In the genomic region with DNA sequence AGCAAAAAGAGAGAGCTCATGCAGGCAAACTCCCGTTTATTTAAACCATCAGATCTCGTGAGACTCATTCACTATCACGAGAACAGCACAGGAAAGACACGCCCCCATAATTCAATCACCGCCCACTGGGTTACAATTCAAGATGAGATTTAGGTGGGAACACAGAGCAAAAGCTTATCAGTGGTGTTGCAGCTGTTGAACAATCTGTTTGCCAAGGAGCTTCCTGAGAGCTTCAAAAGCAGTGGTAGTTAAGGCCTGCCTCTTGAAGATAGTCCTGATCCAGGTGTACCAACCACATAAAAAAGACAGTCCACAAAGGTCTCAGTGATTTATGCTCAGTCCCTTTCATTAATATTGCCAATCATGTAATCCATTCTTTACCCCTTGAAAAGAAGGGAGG, we compare ENCODE assay signal across 14 cellular contexts.
DNase-seq lines count a peak whose midpoint lies in the region; ATAC-seq, FAIRE-seq and TF ChIP-seq lines count a peak whose summit lies in the region.
"Had no signal": no experiment of that assay in that cellular context is flagged by ENCODE, and none has a peak within 500 bp of the region (broad histone marks: within the 10 kb centered on the region; RNA-seq: fewer than 3 reads in every experiment).

No MANE protein-coding gene starts in this region.

- H3K27ac ChIP-seq in IMR-90 (ENCODE audit: insufficient read depth, low read length) (peak overlapping the region; percentile 12; the same call in 1 of the 2 replicates), ascending aorta (peak overlapping the region; percentile 41 to 52), keratinocyte (ENCODE audit: control insufficient read depth, insufficient read depth, low read length) (peak overlapping the region; percentile 50)

- no TSS peak for BruUV-seq in Calu3 (replicated peaks; lab: Mats Ljungman, UMichigan)
- BruUV-seq in IMR-90 (replicated peaks; lab: Mats Ljungman, UMichigan) = no TSS peak

- peak overlapping the region; percentile 96; the same call in 1 of the 2 replicates for H4K5ac ChIP-seq in IMR-90 (ENCODE audit: low read depth, low read length)

- peak overlapping the region; percentile 12 for H2AK9ac ChIP-seq in IMR-90 (replicated peaks; ENCODE audit: low read depth, low read length, poor library complexity)

- H3K4me3 ChIP-seq in IMR-90 (ENCODE audit: insufficient read depth, low read depth, low read length) (no peak overlapping the region), ascending aorta (no peak overlapping the region), keratinocyte (ENCODE audit: control insufficient read depth in 2 of 3, extremely low read depth in 1 of 3, insufficient read depth in 2 of 3, low read depth in 1 of 3, low read length in 3 of 3) (no peak overlapping the region)

- peak overlapping the region; percentile 99 for H4K91ac ChIP-seq in IMR-90 (ENCODE audit: insufficient read depth, low read depth, low read length)

- peaks cover 8% of the 10 kb centered on the region for H3K9me3 Mint-ChIP-seq in Calu3 (ENCODE audit: low read depth, unreplicated experiment)
- H3K9me3 Mint-ChIP-seq: H9 had no signal

- H4K20me1 ChIP-seq in IMR-90 (ENCODE audit: insufficient read depth, low read length) (no peaks in the 10 kb centered on the region), keratinocyte (ENCODE audit: control insufficient read depth, extremely low read depth, insufficient read depth, low read length) (no peaks in the 10 kb centered on the region)

- H2BK120ac ChIP-seq in IMR-90 (ENCODE audit: low read depth, low read length) = peak overlapping the region; percentile 100

- H3K14ac ChIP-seq in IMR-90 (replicated peaks; ENCODE audit: low read depth, low read length) = peak overlapping the region; percentile 96

- H3K9me3 ChIP-seq in IMR-90 (ENCODE audit: control insufficient read depth, insufficient read depth, low read length) = no peaks in the 10 kb centered on the region
- H3K9me3 ChIP-seq in ascending aorta = no peaks in the 10 kb centered on the region
- peaks cover 4% of the 10 kb centered on the region for H3K9me3 ChIP-seq in keratinocyte (ENCODE audit: control insufficient read depth, low read depth, low read length)

- H3K4me1 Mint-ChIP-seq in Calu3 (ENCODE audit: low read depth, unreplicated experiment) = peaks cover 77% of the 10 kb centered on the region
- H3K4me1 Mint-ChIP-seq: H9 had no signal

- WGBS in IMR-90 (ENCODE audit: extremely low coverage in 2 of 2, insufficient read length in 1 of 2), 2 experiments = no CpG with 5 or more reads among the region's 5 CpGs

- no peak for TF ChIP-seq RAD21 in IMR-90 (IDR thresholded peaks at IDR 0.05; ENCODE audit: low read length)

- no peaks in the 10 kb centered on the region for H3K36me3 ChIP-seq in IMR-90 (ENCODE audit: control insufficient read depth, insufficient read depth, low read length)
- no peaks in the 10 kb centered on the region for H3K36me3 ChIP-seq in ascending aorta
- no peaks in the 10 kb centered on the region for H3K36me3 ChIP-seq in keratinocyte (ENCODE audit: control insufficient read depth in 2 of 2, extremely low read depth in 1 of 2, insufficient read depth in 2 of 2, low read length in 2 of 2)

- H2AFZ ChIP-seq in IMR-90 (replicated peaks; ENCODE audit: low read length, poor library complexity) = no peak overlapping the region
- H2AFZ ChIP-seq in keratinocyte (ENCODE audit: control insufficient read depth, low read length) = peak overlapping the region; percentile 69

- H3K79me1 ChIP-seq in IMR-90 (ENCODE audit: low read depth in 1 of 2, low read length in 2 of 2) = peaks cover 0 to 13% of the 10 kb centered on the region in 2 experiments; a peak in 1 of 4 replicates

- peak; percentile 17 for FAIRE-seq in keratinocyte (lab: Jason Lieb, UNC)
- FAIRE-seq: GM18507 had no signal

- ATAC-seq in IMR-90 (ENCODE audit: low read depth) (no peak), HG03439 (IDR thresholded peaks at IDR 0.05; ENCODE audit: unreplicated experiment) (no peak), HG03432 (IDR thresholded peaks at IDR 0.05; ENCODE audit: unreplicated experiment) (no peak)

- H3K9me1 ChIP-seq in IMR-90 (ENCODE audit: insufficient read depth, low read length) = peaks cover 5% of the 10 kb centered on the region; the same call in 1 of the 2 replicates
- H3K9me1 ChIP-seq in keratinocyte (ENCODE audit: control insufficient read depth, extremely low read depth, insufficient read depth, low read length) = no peaks in the 10 kb centered on the region

- peak overlapping the region; percentile 84 to 99 for H4K8ac ChIP-seq in IMR-90 (ENCODE audit: low read depth in 2 of 2, low read length in 2 of 2)

- peak overlapping the region; percentile 100 for H2AK5ac ChIP-seq in IMR-90 (ENCODE audit: low read depth, low read length)

- peak overlapping the region; percentile 96 for H3K27ac Mint-ChIP-seq in Calu3 (ENCODE audit: unreplicated experiment)
- H3K27ac Mint-ChIP-seq: H9 had no signal

- TF ChIP-seq CTCF in Calu3 (IDR thresholded peaks at IDR 0.05; ENCODE audit: unreplicated experiment) (no peak), IMR-90 (conservative IDR thresholded peaks at IDR 0.05; ENCODE audit: low read depth, low read length) (no peak), ascending aorta (IDR thresholded peaks at IDR 0.05) (no peak), keratinocyte (optimal IDR thresholded peaks at IDR 0.05 in 1 of 3, IDR thresholded peaks at IDR 0.05 in 1 of 3, conservative IDR thresholded peaks at IDR 0.05 in 1 of 3; ENCODE audit: extremely low read depth in 1 of 3, insufficient read depth in 2 of 3, low read length in 3 of 3) (no peak)

- peak overlapping the region; percentile 97 for H3K23ac ChIP-seq in IMR-90 (ENCODE audit: low read depth, low read length)

- in situ Hi-C loops in IMR-90 (cut with MboI; ENCODE audit: low sequenced_read_pairs) = no loop called here

- H2BK5ac ChIP-seq in IMR-90 (ENCODE audit: low read depth, low read length, poor library complexity, severe bottlenecking) = peak overlapping the region; percentile 100

- peaks cover 10% of the 10 kb centered on the region for H3K36me3 Mint-ChIP-seq in Calu3 (ENCODE audit: insufficient read depth, unreplicated experiment)

- peak overlapping the region; percentile 90; the same call in 2 of the 3 replicates for H2BK15ac ChIP-seq in IMR-90 (ENCODE audit: low read depth, low read length)

- H3K4me2 ChIP-seq in IMR-90 (ENCODE audit: low read depth, low read length) = no peak overlapping the region; the same call in 1 of the 2 replicates
- H3K4me2 ChIP-seq in keratinocyte (ENCODE audit: control insufficient read depth, extremely low read depth, insufficient read depth, low read depth, low read length) = peak overlapping the region; percentile 11

- dilution Hi-C loops in IMR-90 (cut with HindIII; ENCODE audit: low sequenced_read_pairs, unreplicated experiment) (no loop called here), keratinocyte (cut with MboI; ENCODE audit: extremely low pct_ligation_motif_present, low sequenced_read_pairs) (no loop called here)

- H3K27me3 ChIP-seq in IMR-90 (ENCODE audit: control insufficient read depth, insufficient read depth, low read length) (no peaks in the 10 kb centered on the region), ascending aorta (no peaks in the 10 kb centered on the region), keratinocyte (ENCODE audit: control insufficient read depth, extremely low read depth, insufficient read depth, low read length) (no peaks in the 10 kb centered on the region)

- H3K4ac ChIP-seq in IMR-90 (ENCODE audit: low read depth, low read length) = peak overlapping the region; percentile 99

- peak overlapping the region; percentile 100 for H2BK20ac ChIP-seq in IMR-90 (ENCODE audit: low read depth, low read length)

- H3K18ac ChIP-seq in IMR-90 (ENCODE audit: low read depth, low read length) = peak overlapping the region; percentile 99; the same call in 1 of the 2 replicates

- H3K4me1 ChIP-seq in IMR-90 (ENCODE audit: control insufficient read depth, insufficient read depth, low read length) = peaks cover 9% of the 10 kb centered on the region
- peaks cover 6 to 7% of the 10 kb centered on the region in 2 donors for H3K4me1 ChIP-seq in ascending aorta
- H3K4me1 ChIP-seq in keratinocyte (ENCODE audit: control insufficient read depth, extremely low read depth, insufficient read depth, low read length) = peaks cover 26% of the 10 kb centered on the region

- POLR2A ChIA-PET in IMR-90 (lab: Charles Lee; ENCODE audit: unreplicated experiment) = no interaction called here

- H3K27me3 Mint-ChIP-seq in Calu3 (ENCODE audit: unreplicated experiment) = no peaks in the 10 kb centered on the region

- H3K9ac ChIP-seq in IMR-90 (ENCODE audit: low read depth, low read length) (no peak overlapping the region), keratinocyte (ENCODE audit: control insufficient read depth, extremely low read depth, insufficient read depth, low read length) (no peak overlapping the region)

- no peak overlapping the region for H3K4me3 Mint-ChIP-seq in Calu3 (ENCODE audit: low read depth, unreplicated experiment)
- H3K4me3 Mint-ChIP-seq: H9 had no signal

- H3K56ac ChIP-seq in IMR-90 (ENCODE audit: extremely low read depth, insufficient read depth, low read length) = peak overlapping the region; percentile 96

- CTCF ChIA-PET in Calu3 (lab: Charles Lee) = interaction anchor here (1.9 to 2.0 kb wide), 2 partner anchors 14 to 32 kb away, joined by 9 to 10 read pairs; no protein-coding TSS in a partner anchor
- CTCF ChIA-PET in IMR-90 (lab: Yijun Ruan, JAX) = interaction anchor here (1.4 to 1.5 kb wide), 2 partner anchors 17 to 34 kb away, joined by 3 read pairs; no protein-coding TSS in a partner anchor

- TF ChIP-seq POLR2A in IMR-90 (IDR thresholded peaks at IDR 0.05; ENCODE audit: low read depth, low read length) = no peak

- no peaks in the 10 kb centered on the region for H3K79me2 ChIP-seq in keratinocyte (ENCODE audit: control insufficient read depth, insufficient read depth, low read length)

- intact Hi-C loops in Calu3 (cut with micrococcal nuclease; ENCODE audit: unreplicated experiment) = no loop called here
- intact Hi-C loops in IMR-90 (cut with micrococcal nuclease) = no loop called here
- intact Hi-C loops in ascending aorta (cut with DNase I) = no loop called here

- DNase-seq in Calu3 (no peak), IMR-90 (no peak), ascending aorta (ENCODE audit: low spot score in 2 of 2) (no peak), keratinocyte (ENCODE audit: low read depth, low spot score) (no peak), middle frontal gyrus (ENCODE audit: extremely low spot score, low spot score) (no peak)
- DNase-seq: C1 segment of cervical spinal cord, DMS53, H9, KBM-7, NCI-H1092, NCI-H446 had no signal

TF ChIP-seq in IMR-90, 13 proteins besides CTCF, POLR2A, EP300 and RAD21:
- TF ChIP-seq FOS (IDR thresholded peaks at IDR 0.05; ENCODE audit: low read depth, low read length) = no peak
- TF ChIP-seq RFX5 (IDR thresholded peaks at IDR 0.05; ENCODE audit: low read depth, low read length) = no peak
